1 cellular context compared by ENCODE assay signal in the genomic region with DNA sequence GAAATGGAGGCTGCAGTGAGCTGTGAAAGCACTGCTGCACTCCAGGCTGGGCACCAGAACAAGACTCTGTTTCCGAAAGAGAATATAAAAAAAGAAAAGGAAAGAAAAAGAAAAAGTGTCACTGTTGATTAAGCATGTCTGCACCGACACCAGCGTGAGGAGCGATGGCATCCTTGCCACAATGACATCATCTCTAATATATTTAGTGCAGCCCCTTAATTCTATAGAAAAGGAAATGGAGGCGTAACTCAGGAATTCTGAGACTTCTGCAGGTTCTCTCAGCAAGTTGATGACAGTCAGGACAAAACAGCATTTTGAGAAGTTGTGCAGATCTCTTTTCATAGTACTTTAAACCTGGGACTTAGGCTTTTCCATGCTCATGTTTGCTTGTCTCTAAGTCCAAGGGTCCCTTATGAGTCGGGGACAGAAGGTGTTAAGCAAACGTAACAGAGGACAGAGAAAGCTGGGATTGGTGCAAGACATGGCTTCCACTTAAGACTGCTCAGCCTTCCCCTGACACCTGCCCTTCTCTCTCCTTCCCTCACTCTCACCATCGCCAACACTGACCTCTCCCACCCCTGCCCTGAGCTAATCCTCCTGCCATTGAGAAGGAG.
TF ChIP-seq lines count a peak whose summit lies in the region.

No MANE protein-coding gene starts in this region.

TF ChIP-seq in SK-N-SH, 30 proteins besides CTCF, POLR2A, EP300 and RAD21 (continued from another document):
- no peak for TF ChIP-seq MXI1 (IDR thresholded peaks at IDR 0.05; ENCODE audit: low read depth, low read length)
- TF ChIP-seq, protein P1, sequence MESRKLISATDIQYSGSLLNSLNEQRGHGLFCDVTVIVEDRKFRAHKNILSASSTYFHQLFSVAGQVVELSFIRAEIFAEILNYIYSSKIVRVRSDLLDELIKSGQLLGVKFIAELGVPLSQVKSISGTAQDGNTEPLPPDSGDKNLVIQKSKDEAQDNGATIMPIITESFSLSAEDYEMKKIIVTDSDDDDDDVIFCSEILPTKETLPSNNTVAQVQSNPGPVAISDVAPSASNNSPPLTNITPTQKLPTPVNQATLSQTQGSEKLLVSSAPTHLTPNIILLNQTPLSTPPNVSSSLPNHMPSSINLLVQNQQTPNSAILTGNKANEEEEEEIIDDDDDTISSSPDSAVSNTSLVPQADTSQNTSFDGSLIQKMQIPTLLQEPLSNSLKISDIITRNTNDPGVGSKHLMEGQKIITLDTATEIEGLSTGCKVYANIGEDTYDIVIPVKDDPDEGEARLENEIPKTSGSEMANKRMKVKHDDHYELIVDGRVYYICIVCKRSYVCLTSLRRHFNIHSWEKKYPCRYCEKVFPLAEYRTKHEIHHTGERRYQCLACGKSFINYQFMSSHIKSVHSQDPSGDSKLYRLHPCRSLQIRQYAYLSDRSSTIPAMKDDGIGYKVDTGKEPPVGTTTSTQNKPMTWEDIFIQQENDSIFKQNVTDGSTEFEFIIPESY (IDR thresholded peaks at IDR 0.05; ENCODE audit: borderline replicate concordance, low read depth) = no peak
- TF ChIP-seq, protein P2, sequence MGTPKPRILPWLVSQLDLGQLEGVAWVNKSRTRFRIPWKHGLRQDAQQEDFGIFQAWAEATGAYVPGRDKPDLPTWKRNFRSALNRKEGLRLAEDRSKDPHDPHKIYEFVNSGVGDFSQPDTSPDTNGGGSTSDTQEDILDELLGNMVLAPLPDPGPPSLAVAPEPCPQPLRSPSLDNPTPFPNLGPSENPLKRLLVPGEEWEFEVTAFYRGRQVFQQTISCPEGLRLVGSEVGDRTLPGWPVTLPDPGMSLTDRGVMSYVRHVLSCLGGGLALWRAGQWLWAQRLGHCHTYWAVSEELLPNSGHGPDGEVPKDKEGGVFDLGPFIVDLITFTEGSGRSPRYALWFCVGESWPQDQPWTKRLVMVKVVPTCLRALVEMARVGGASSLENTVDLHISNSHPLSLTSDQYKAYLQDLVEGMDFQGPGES (IDR thresholded peaks at IDR 0.05; ENCODE audit: low read depth, low read length) = no peak
- no peak for TF ChIP-seq FOXJ3 (CRISPR knock-in tag; IDR thresholded peaks at IDR 0.05)
- TF ChIP-seq, protein P3, sequence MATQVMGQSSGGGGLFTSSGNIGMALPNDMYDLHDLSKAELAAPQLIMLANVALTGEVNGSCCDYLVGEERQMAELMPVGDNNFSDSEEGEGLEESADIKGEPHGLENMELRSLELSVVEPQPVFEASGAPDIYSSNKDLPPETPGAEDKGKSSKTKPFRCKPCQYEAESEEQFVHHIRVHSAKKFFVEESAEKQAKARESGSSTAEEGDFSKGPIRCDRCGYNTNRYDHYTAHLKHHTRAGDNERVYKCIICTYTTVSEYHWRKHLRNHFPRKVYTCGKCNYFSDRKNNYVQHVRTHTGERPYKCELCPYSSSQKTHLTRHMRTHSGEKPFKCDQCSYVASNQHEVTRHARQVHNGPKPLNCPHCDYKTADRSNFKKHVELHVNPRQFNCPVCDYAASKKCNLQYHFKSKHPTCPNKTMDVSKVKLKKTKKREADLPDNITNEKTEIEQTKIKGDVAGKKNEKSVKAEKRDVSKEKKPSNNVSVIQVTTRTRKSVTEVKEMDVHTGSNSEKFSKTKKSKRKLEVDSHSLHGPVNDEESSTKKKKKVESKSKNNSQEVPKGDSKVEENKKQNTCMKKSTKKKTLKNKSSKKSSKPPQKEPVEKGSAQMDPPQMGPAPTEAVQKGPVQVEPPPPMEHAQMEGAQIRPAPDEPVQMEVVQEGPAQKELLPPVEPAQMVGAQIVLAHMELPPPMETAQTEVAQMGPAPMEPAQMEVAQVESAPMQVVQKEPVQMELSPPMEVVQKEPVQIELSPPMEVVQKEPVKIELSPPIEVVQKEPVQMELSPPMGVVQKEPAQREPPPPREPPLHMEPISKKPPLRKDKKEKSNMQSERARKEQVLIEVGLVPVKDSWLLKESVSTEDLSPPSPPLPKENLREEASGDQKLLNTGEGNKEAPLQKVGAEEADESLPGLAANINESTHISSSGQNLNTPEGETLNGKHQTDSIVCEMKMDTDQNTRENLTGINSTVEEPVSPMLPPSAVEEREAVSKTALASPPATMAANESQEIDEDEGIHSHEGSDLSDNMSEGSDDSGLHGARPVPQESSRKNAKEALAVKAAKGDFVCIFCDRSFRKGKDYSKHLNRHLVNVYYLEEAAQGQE (IDR thresholded peaks at IDR 0.05; ENCODE audit: low read depth, low read length) = no peak
- peak; percentile 32; the same call in 1 of the 2 replicates for TF ChIP-seq YY1 (IDR thresholded peaks at IDR 0.05; ENCODE audit: low read depth)
- 0 out of 2 replicates have a peak, but pooled peaks have one; percentile 16 for TF ChIP-seq FOSL2 (IDR thresholded peaks at IDR 0.05; ENCODE audit: borderline replicate concordance, low read depth)
- TF ChIP-seq FOXM1 (IDR thresholded peaks at IDR 0.05; ENCODE audit: low read depth) = no peak
- TF ChIP-seq POLR2AphosphoS5 (IDR thresholded peaks at IDR 0.05; ENCODE audit: low read depth, low read length) = no peak
- TF ChIP-seq NRF1 (IDR thresholded peaks at IDR 0.05; ENCODE audit: low read depth, low read length) = no peak
- no peak for TF ChIP-seq ELF1 (IDR thresholded peaks at IDR 0.05)
- TF ChIP-seq, protein P4, sequence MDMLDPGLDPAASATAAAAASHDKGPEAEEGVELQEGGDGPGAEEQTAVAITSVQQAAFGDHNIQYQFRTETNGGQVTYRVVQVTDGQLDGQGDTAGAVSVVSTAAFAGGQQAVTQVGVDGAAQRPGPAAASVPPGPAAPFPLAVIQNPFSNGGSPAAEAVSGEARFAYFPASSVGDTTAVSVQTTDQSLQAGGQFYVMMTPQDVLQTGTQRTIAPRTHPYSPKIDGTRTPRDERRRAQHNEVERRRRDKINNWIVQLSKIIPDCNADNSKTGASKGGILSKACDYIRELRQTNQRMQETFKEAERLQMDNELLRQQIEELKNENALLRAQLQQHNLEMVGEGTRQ (IDR thresholded peaks at IDR 0.05; ENCODE audit: borderline replicate concordance, low read depth, low read length) = no peak
- TF ChIP-seq NFIC (IDR thresholded peaks at IDR 0.05; ENCODE audit: borderline replicate concordance) = no peak; the same call in 1 of the 2 replicates
- TF ChIP-seq TCF12 (IDR thresholded peaks at IDR 0.05) = peak; percentile 89
- TF ChIP-seq GATA2 (CRISPR knock-in tag; IDR thresholded peaks at IDR 0.05) = no peak
- TF ChIP-seq RXRA (IDR thresholded peaks at IDR 0.05; ENCODE audit: borderline replicate concordance, low read depth) = no peak
- TF ChIP-seq, protein P5, sequence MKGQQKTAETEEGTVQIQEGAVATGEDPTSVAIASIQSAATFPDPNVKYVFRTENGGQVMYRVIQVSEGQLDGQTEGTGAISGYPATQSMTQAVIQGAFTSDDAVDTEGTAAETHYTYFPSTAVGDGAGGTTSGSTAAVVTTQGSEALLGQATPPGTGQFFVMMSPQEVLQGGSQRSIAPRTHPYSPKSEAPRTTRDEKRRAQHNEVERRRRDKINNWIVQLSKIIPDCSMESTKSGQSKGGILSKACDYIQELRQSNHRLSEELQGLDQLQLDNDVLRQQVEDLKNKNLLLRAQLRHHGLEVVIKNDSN (IDR thresholded peaks at IDR 0.05; ENCODE audit: borderline replicate concordance, low read depth) = no peak
- no peak for TF ChIP-seq RFX5 (IDR thresholded peaks at IDR 0.05; ENCODE audit: low read length)
- peak; percentile 74 for TF ChIP-seq JUND (IDR thresholded peaks at IDR 0.05)
TF ChIP-seq in SK-N-SH: peak in this region for 6.
